ENCODE assay signal across 12 cellular contexts in the genomic region with DNA sequence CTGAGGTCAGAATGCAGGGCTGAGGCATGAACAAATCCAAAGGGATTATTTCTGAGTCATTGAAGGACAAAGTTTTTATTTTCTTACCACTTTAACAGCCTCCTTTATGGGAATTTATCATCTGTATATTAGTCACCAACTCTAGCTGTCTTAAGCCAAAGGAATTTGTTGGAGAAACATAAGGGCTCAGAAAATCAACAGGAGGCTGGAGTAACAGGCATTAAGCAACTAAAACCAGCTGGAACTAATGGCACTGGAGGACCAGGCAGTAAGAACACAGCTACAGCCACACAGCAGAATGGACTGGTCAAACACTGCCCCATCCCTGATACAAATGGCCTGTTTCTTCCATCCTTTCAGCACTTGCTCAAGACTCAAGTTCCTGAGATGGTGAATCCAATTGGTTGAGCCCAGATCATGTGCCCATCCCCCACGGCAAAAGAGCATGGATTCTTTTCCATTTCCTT.
DNase-seq lines count a peak whose midpoint lies in the region; ATAC-seq, FAIRE-seq and TF ChIP-seq lines count a peak whose summit lies in the region.
"Had no signal": no experiment of that assay in that cellular context is flagged by ENCODE, and none has a peak within 500 bp of the region (broad histone marks: within the 10 kb centered on the region; RNA-seq: fewer than 3 reads in every experiment).

No MANE protein-coding gene starts in this region.

- in situ Hi-C loops in gastrocnemius medialis (cut with MboI; ENCODE audit: low sequenced_read_pairs in 4 of 4) = no loop called here

- H3K36me3 ChIP-seq in adrenal gland (replicated peaks in 1 of 2) (no peaks in the 10 kb centered on the region), suprapubic skin (no peaks in the 10 kb centered on the region), gastrocnemius medialis (no peaks in the 10 kb centered on the region)

- H3K4me3 Mint-ChIP-seq in activated T-helper 1 cell treated with anti-CD3 and anti-CD28 coated beads, Interleukin-12 subunit alpha, Interleukin-12 subunit beta, Interleukin-2, Interleukin-4 antibody, amounts not matched to agents 30 ng/mL and 10 ng/mL and 1 ng/mL, durations not matched to agents 14 hours and 24 hours and 36 hours = no peak overlapping the region
- H3K4me3 Mint-ChIP-seq: activated naive CD8-positive, alpha-beta T cell treated with anti-CD3 and anti-CD28 coated beads, Interleukin-2, amount 50 U/mL, for 24 hours; stimulated activated naive CD8-positive, alpha-beta T cell treated with anti-CD3 and anti-CD28 coated beads, Interleukin-15, Interleukin-2, amounts not matched to agents 100 ng/mL and 50 ng/mL, for 24 hours had no signal

- ATAC-seq in foreskin keratinocyte (peak; percentile 95), HG03521 (IDR thresholded peaks at IDR 0.05; ENCODE audit: unreplicated experiment) (no peak), gastrocnemius medialis (no peak), GM21528 (IDR thresholded peaks at IDR 0.05; ENCODE audit: low FRiP score, unreplicated experiment) (no peak)
- ATAC-seq: activated naive CD8-positive, alpha-beta T cell treated with anti-CD3 and anti-CD28 coated beads, Interleukin-2, amount 50 U/mL, for 24 hours; naive thymus-derived CD4-positive, alpha-beta T cell had no signal

- H3K27me3 ChIP-seq in adrenal gland (no peaks in the 10 kb centered on the region), foreskin keratinocyte (no peaks in the 10 kb centered on the region), suprapubic skin (no peaks in the 10 kb centered on the region), gastrocnemius medialis (no peaks in the 10 kb centered on the region)

- H3K27me3 Mint-ChIP-seq in activated T-helper 1 cell treated with anti-CD3 and anti-CD28 coated beads, Interleukin-12 subunit alpha, Interleukin-12 subunit beta, Interleukin-2, Interleukin-4 antibody, amounts not matched to agents 30 ng/mL and 10 ng/mL and 1 ng/mL, durations not matched to agents 14 hours and 24 hours and 36 hours (ENCODE audit: insufficient read depth) = peaks cover 7% of the 10 kb centered on the region
- H3K27me3 Mint-ChIP-seq: activated naive CD8-positive, alpha-beta T cell treated with anti-CD3 and anti-CD28 coated beads, Interleukin-2, amount 50 U/mL, for 24 hours; stimulated activated naive CD8-positive, alpha-beta T cell treated with anti-CD3 and anti-CD28 coated beads, Interleukin-15, Interleukin-2, amounts not matched to agents 100 ng/mL and 50 ng/mL, for 24 hours had no signal

- no peaks in the 10 kb centered on the region for H3K9me3 Mint-ChIP-seq in activated T-helper 1 cell treated with anti-CD3 and anti-CD28 coated beads, Interleukin-12 subunit alpha, Interleukin-12 subunit beta, Interleukin-2, Interleukin-4 antibody, amounts not matched to agents 30 ng/mL and 10 ng/mL and 1 ng/mL, durations not matched to agents 14 hours and 24 hours and 36 hours
- H3K9me3 Mint-ChIP-seq: activated naive CD8-positive, alpha-beta T cell treated with anti-CD3 and anti-CD28 coated beads, Interleukin-2, amount 50 U/mL, for 24 hours; stimulated activated naive CD8-positive, alpha-beta T cell treated with anti-CD3 and anti-CD28 coated beads, Interleukin-15, Interleukin-2, amounts not matched to agents 100 ng/mL and 50 ng/mL, for 24 hours had no signal

- peak overlapping the region in 3 of 5 donors; percentile 34 to 76 (median 59) for H3K27ac ChIP-seq in adrenal gland
- no peak overlapping the region for H3K27ac ChIP-seq in foreskin keratinocyte
- H3K27ac ChIP-seq in suprapubic skin = peak overlapping the region; percentile 73
- no peak overlapping the region for H3K27ac ChIP-seq in gastrocnemius medialis
- H3K27ac ChIP-seq: SK-N-MC had no signal

- no peak for TF ChIP-seq POLR2A in H54 (IDR thresholded peaks at IDR 0.05; ENCODE audit: low read depth, low read length)
- TF ChIP-seq POLR2A in adrenal gland (IDR thresholded peaks at IDR 0.05) = no peak
- TF ChIP-seq POLR2A in suprapubic skin (IDR thresholded peaks at IDR 0.05) = no peak
- TF ChIP-seq POLR2A in gastrocnemius medialis (IDR thresholded peaks at IDR 0.05) = no peak

- WGBS in adrenal gland, 4 donors = 25 to 71% (median 41%) methylated on average over 1 of the region's 1 CpG
- 69% methylated on average over 1 of the region's 1 CpG for WGBS in suprapubic skin

- intact Hi-C loops in adrenal gland (cut with DNase I) (no loop called here), gastrocnemius medialis (cut with DNase I; ENCODE audit: low total_unique reads) (no loop called here)
- intact Hi-C loops in activated T-helper 1 cell treated with anti-CD3 and anti-CD28 coated beads, Interleukin-12 subunit alpha, Interleukin-12 subunit beta, Interleukin-2, Interleukin-4 antibody, amounts not matched to agents 30 ng/mL and 10 ng/mL and 1 ng/mL, durations not matched to agents 14 hours and 24 hours and 36 hours (cut with micrococcal nuclease) = no loop called here

- no peaks in the 10 kb centered on the region for H3K36me3 Mint-ChIP-seq in activated T-helper 1 cell treated with anti-CD3 and anti-CD28 coated beads, Interleukin-12 subunit alpha, Interleukin-12 subunit beta, Interleukin-2, Interleukin-4 antibody, amounts not matched to agents 30 ng/mL and 10 ng/mL and 1 ng/mL, durations not matched to agents 14 hours and 24 hours and 36 hours (ENCODE audit: low read depth)

- no peaks in the 10 kb centered on the region for H3K9me3 ChIP-seq in adrenal gland (replicated peaks in 1 of 3)
- no peaks in the 10 kb centered on the region for H3K9me3 ChIP-seq in suprapubic skin
- no peaks in the 10 kb centered on the region for H3K9me3 ChIP-seq in gastrocnemius medialis

- no peak for TF ChIP-seq EP300 in suprapubic skin (IDR thresholded peaks at IDR 0.05)

- peaks cover 13% of the 10 kb centered on the region for H3K4me1 Mint-ChIP-seq in activated T-helper 1 cell treated with anti-CD3 and anti-CD28 coated beads, Interleukin-12 subunit alpha, Interleukin-12 subunit beta, Interleukin-2, Interleukin-4 antibody, amounts not matched to agents 30 ng/mL and 10 ng/mL and 1 ng/mL, durations not matched to agents 14 hours and 24 hours and 36 hours (ENCODE audit: low read depth)

- peak; percentile 87 for FAIRE-seq in H54 (lab: Jason Lieb, UNC)

- no peak overlapping the region for H3K4me3 ChIP-seq in adrenal gland
- H3K4me3 ChIP-seq in suprapubic skin = no peak overlapping the region
- no peak overlapping the region for H3K4me3 ChIP-seq in gastrocnemius medialis
- H3K4me3 ChIP-seq: SK-N-MC had no signal

- no peak overlapping the region for H3K27ac Mint-ChIP-seq in activated T-helper 1 cell treated with anti-CD3 and anti-CD28 coated beads, Interleukin-12 subunit alpha, Interleukin-12 subunit beta, Interleukin-2, Interleukin-4 antibody, amounts not matched to agents 30 ng/mL and 10 ng/mL and 1 ng/mL, durations not matched to agents 14 hours and 24 hours and 36 hours
- H3K27ac Mint-ChIP-seq: activated naive CD8-positive, alpha-beta T cell treated with anti-CD3 and anti-CD28 coated beads, Interleukin-2, amount 50 U/mL, for 24 hours; stimulated activated naive CD8-positive, alpha-beta T cell treated with anti-CD3 and anti-CD28 coated beads, Interleukin-15, Interleukin-2, amounts not matched to agents 100 ng/mL and 50 ng/mL, for 24 hours had no signal

- peaks cover 0 to 25% of the 10 kb centered on the region in 2 donors for H3K4me1 ChIP-seq in adrenal gland (replicated peaks in 1 of 2)
- peaks cover 7% of the 10 kb centered on the region for H3K4me1 ChIP-seq in foreskin keratinocyte
- H3K4me1 ChIP-seq in suprapubic skin = peaks cover 7% of the 10 kb centered on the region
- no peaks in the 10 kb centered on the region for H3K4me1 ChIP-seq in gastrocnemius medialis

- no peak for TF ChIP-seq CTCF in adrenal gland (IDR thresholded peaks at IDR 0.05)
- TF ChIP-seq CTCF in foreskin keratinocyte (conservative IDR thresholded peaks at IDR 0.05) = no peak
- no peak for TF ChIP-seq CTCF in suprapubic skin (IDR thresholded peaks at IDR 0.05)
- TF ChIP-seq CTCF in gastrocnemius medialis (IDR thresholded peaks at IDR 0.05 in 4 of 5, conservative IDR thresholded peaks at IDR 0.05 in 1 of 5) = no peak

- DNase-seq in H54 (ENCODE audit: insufficient read length, low spot score) (peak; percentile 15), adrenal gland (peak in 5 of 7 donors; percentile 17 to 33 (median 27)), foreskin keratinocyte (peak; percentile 74 to 89), suprapubic skin (ENCODE audit: low spot score in 2 of 2) (peak in 1 of 2 donors; percentile 80), gastrocnemius medialis (no peak)
- no peak for DNase-seq in activated T-helper 1 cell treated with anti-CD3 and anti-CD28 coated beads, Interleukin-12 subunit alpha, Interleukin-12 subunit beta, Interleukin-2, Interleukin-4 antibody, amounts not matched to agents 30 ng/mL and 10 ng/mL and 1 ng/mL, durations not matched to agents 14 hours and 24 hours and 36 hours (ENCODE audit: low spot score)
- DNase-seq: activated naive CD8-positive, alpha-beta T cell treated with anti-CD3 and anti-CD28 coated beads, Interleukin-2, amount 50 U/mL, for 24 hours; naive thymus-derived CD4-positive, alpha-beta T cell had no signal

Comparison
In these comparisons a context has a peak if more than half of its experiments do, and no peak if none do; other contexts are left out.
1. DNase-seq: peak in H54 (single experiment), adrenal gland (5 of 7) and foreskin keratinocyte (2 of 2); none in gastrocnemius medialis (0 of 2) and activated T-helper 1 cell treated with anti-CD3 and anti-CD28 coated beads, Interleukin-12 subunit alpha, Interleukin-12 subunit beta, Interleukin-2, Interleukin-4 antibody, amounts not matched to agents 30 ng/mL and 10 ng/mL and 1 ng/mL, durations not matched to agents 14 hours and 24 hours and 36 hours (single experiment).
2. H3K27ac ChIP-seq: peak in adrenal gland (3 of 5) and suprapubic skin (single experiment); none in foreskin keratinocyte (single experiment) and gastrocnemius medialis (0 of 4).